Comparison of ENCODE assay signal across 17 cellular contexts in the genomic region with DNA sequence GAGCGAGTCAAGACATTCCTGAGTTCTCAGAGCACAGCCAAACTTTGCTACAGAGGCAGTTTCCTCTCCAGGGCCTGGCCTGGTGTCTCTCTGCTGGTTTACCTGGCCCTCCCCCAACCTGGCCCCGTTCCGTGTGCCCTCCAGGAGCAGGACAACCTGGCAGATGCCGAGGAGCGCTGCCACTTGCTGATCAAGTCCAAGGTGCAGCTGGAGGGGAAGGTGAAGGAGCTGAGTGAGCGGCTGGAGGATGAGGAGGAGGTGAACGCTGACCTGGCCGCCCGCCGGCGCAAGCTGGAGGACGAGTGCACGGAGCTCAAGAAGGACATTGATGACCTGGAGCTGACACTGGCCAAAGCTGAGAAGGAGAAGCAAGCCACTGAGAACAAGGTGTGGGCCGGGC. TPM values are rescaled to one million over a fixed set of nuclear protein-coding genes. Genes with fewer than 3 reads are reported as not detected.
DNase-seq lines count a peak whose midpoint lies in the region; ATAC-seq, FAIRE-seq and TF ChIP-seq lines count a peak whose summit lies in the region.
"Had no signal": no experiment of that assay in that cellular context is flagged by ENCODE, and none has a peak within 500 bp of the region (broad histone marks: within the 10 kb centered on the region; RNA-seq: fewer than 3 reads in every experiment).

No MANE protein-coding gene starts in this region.

- H3K27ac ChIP-seq in left ventricle myocardium inferior (replicated peaks) (peak overlapping the region; percentile 58), heart right ventricle (peak overlapping the region in 3 of 10 donors; percentile 9 to 51 (median 40)), small intestine (ENCODE audit: low read depth in 1 of 2, low read length in 1 of 2) (no peak overlapping the region)
- H3K27ac ChIP-seq: BLaER1 had no signal

- no peaks in the 10 kb centered on the region for H3K27me3 ChIP-seq in left ventricle myocardium inferior (ENCODE audit: low read depth)
- no peaks in the 10 kb centered on the region for H3K27me3 ChIP-seq in heart right ventricle
- no peaks in the 10 kb centered on the region for H3K27me3 ChIP-seq in small intestine (ENCODE audit: control insufficient read depth in 2 of 2, insufficient read depth in 2 of 2, low read length in 2 of 2)
- H3K27me3 ChIP-seq: BLaER1 had no signal

- TF ChIP-seq CTCF in left ventricle myocardium inferior (IDR thresholded peaks at IDR 0.05; ENCODE audit: borderline replicate concordance): no peak
- TF ChIP-seq CTCF in heart right ventricle (IDR thresholded peaks at IDR 0.05): no peak

- WGBS in heart right ventricle, 2 donors: 77 to 83% methylated on average over 14 of the region's 14 CpGs
- 19 to 70% (median 35%) methylated on average over 14 of the region's 14 CpGs for WGBS in small intestine, 3 donors

- ATAC-seq in heart right ventricle (no peak), left lobe of liver (peak; percentile 46)
- ATAC-seq: HCT116 had no signal

- H3K36me3 ChIP-seq in left ventricle myocardium inferior (peaks cover 97% of the 10 kb centered on the region), heart right ventricle (peaks cover under 1 to 99% (median 80%) of the 10 kb centered on the region in 9 donors), small intestine (ENCODE audit: control insufficient read depth in 2 of 2, insufficient read depth in 2 of 2, low read length in 2 of 2) (peaks cover 5 to 7% of the 10 kb centered on the region in 2 donors)

- peak overlapping the region; percentile 37 for H3K27ac Mint-ChIP-seq in activated T-cell treated with anti-CD3 and anti-CD28 coated beads, Interleukin-2, amount 50 U/mL, for 24 hours

- intact Hi-C loops in left ventricle myocardium inferior (cut with micrococcal nuclease) (no loop called here), heart right ventricle (cut with DNase I) (no loop called here)

- no peak for DNase-seq in activated T-cell treated with anti-CD3 and anti-CD28 coated beads, Interleukin-2, amount 50 U/mL, for 24 hours
- no peak for DNase-seq in activated T-cell treated with anti-CD3 and anti-CD28 coated beads, Interleukin-2, amount 50 U/mL, for 48 hours
- DNase-seq in left ventricle myocardium inferior (no peak), heart right ventricle (no peak), left lobe of liver (ENCODE audit: low spot score) (no peak), small intestine (peak; percentile 83), COR-L47 (lab: John Stamatoyannopoulos, UW) (no peak), H4 (ENCODE audit: low spot score) (no peak)
- DNase-seq: 8988T; AML-193; CD8-positive, alpha-beta memory T cell; DMS53; GF-D8 had no signal

- peaks cover 55% of the 10 kb centered on the region for H3K36me3 Mint-ChIP-seq in activated T-cell treated with anti-CD3 and anti-CD28 coated beads, Interleukin-2, amount 50 U/mL, for 24 hours (ENCODE audit: low read depth)

- no peaks in the 10 kb centered on the region for H3K27me3 Mint-ChIP-seq in activated T-cell treated with anti-CD3 and anti-CD28 coated beads, Interleukin-2, amount 50 U/mL, for 24 hours

- H3K4me3 Mint-ChIP-seq in activated T-cell treated with anti-CD3 and anti-CD28 coated beads, Interleukin-2, amount 50 U/mL, for 24 hours: no peak overlapping the region

- no peak for FAIRE-seq in small intestine (lab: Jason Lieb, UNC)
- FAIRE-seq: GM19239, H1 had no signal

- H3K9me3 Mint-ChIP-seq in activated T-cell treated with anti-CD3 and anti-CD28 coated beads, Interleukin-2, amount 50 U/mL, for 24 hours: no peaks in the 10 kb centered on the region
- H3K9me3 Mint-ChIP-seq: CD8-positive, alpha-beta memory T cell had no signal

- H3K4me1 Mint-ChIP-seq in activated T-cell treated with anti-CD3 and anti-CD28 coated beads, Interleukin-2, amount 50 U/mL, for 24 hours (ENCODE audit: low read depth): no peaks in the 10 kb centered on the region

- H3K9me3 ChIP-seq in left ventricle myocardium inferior (replicated peaks) (no peaks in the 10 kb centered on the region), heart right ventricle (no peaks in the 10 kb centered on the region), small intestine (ENCODE audit: control insufficient read depth, low read depth) (no peaks in the 10 kb centered on the region)
- H3K9me3 ChIP-seq: BLaER1 had no signal

- no peak overlapping the region for H3K4me3 ChIP-seq in left ventricle myocardium inferior
- H3K4me3 ChIP-seq in heart right ventricle: no peak overlapping the region
- H3K4me3 ChIP-seq in small intestine (ENCODE audit: low read depth in 1 of 2, low read length in 2 of 2): no peak overlapping the region
- H3K4me3 ChIP-seq: BLaER1 had no signal

- peaks cover 68% of the 10 kb centered on the region for H3K4me1 ChIP-seq in left ventricle myocardium inferior
- peaks cover 0 to 52% (median 0%) of the 10 kb centered on the region in 9 donors for H3K4me1 ChIP-seq in heart right ventricle
- peaks cover 0 to 14% of the 10 kb centered on the region in 2 donors for H3K4me1 ChIP-seq in small intestine (ENCODE audit: control insufficient read depth in 2 of 2, insufficient read depth in 1 of 2, low read depth in 1 of 2, low read length in 1 of 2)
- H3K4me1 ChIP-seq: BLaER1 had no signal

RNA-seq across cellular contexts. Expression of a gene that starts 39.5 kb away (rescaled TPM):
- 253 TPM for total RNA-seq in left ventricle myocardium inferior
- 100 to 1,000 TPM; 117 to 318 (median 182) TPM for total RNA-seq in heart right ventricle
- 100 to 1,000 TPM in 1 of 2 donors, 10 to 100 TPM in 1; 22.1 to 962 TPM for polyA plus RNA-seq in heart right ventricle
- total RNA-seq in left lobe of liver: 0.45 TPM
- polyA plus RNA-seq in small intestine: 1 to 10 TPM in 1 of 3 donors, under 1 TPM in 1, not detected in 1; 0.89 to 2.2 TPM
- 0.62 TPM in 1 of 2 replicates, not detected in the other for total RNA-seq in H4 (2014; rRNA removed; shearing (Covaris generic))

RNA-seq across cellular contexts. Expression of a gene that starts 39.6 kb away (rescaled TPM):
- 17.2 TPM for total RNA-seq in left ventricle myocardium inferior
- 10 to 100 TPM; 20.0 to 33.2 (median 24.7) TPM for total RNA-seq in heart right ventricle
- polyA plus RNA-seq in heart right ventricle: 10 to 100 TPM; 30.6 to 60.4 TPM
- total RNA-seq in left lobe of liver: 29.2 TPM
- 10 to 100 TPM; 54.0 to 79.2 (median 61.5) TPM for polyA plus RNA-seq in small intestine
- total RNA-seq in H4 (2014; rRNA removed; shearing (Covaris generic)): 67.0 and 72.4 TPM in 2 replicates

Comparison
In these comparisons a context has a peak if more than half of its experiments do, and no peak if none do; other contexts are left out.
1. RNA of a gene that starts 39.5 kb away (total RNA-seq): 253 TPM in left ventricle myocardium inferior (single experiment) and 117 to 318 TPM in heart right ventricle; 0.45 TPM in left lobe of liver (single experiment) and 0.62 TPM in H4; every median in the first group is over 10 times any median in the second.